23 cellular contexts compared by ENCODE assay signal in the genomic region with DNA sequence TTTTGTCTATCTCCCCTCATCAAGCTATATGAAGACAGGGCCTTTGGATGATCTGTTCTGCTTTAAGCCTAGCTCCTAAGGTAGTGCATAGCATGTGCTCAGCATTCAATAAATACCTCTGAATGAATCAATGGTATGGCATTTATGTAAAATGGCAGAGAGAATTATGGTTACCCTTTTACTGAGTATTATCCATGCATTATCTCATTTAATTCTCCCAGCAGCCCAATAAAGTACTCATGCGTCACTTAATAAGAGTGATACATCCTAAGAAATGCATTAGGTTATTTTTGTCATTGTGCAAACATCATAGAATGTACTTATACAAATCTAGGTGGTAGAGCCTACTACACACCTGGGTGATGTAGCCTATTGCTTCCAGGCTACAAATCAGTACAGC.
"Had no signal": no experiment of that assay in that cellular context is flagged by ENCODE, and none has a peak within 500 bp of the region (broad histone marks: within the 10 kb centered on the region; RNA-seq: fewer than 3 reads in every experiment).

No MANE protein-coding gene starts in this region.

- H3K9me3 ChIP-seq: pancreas, prostate gland, suprapubic skin, thoracic aorta, tibial artery, upper lobe of right lung had no signal

- H3K36me3 ChIP-seq: left ventricle myocardium inferior, pancreas, prostate gland, suprapubic skin, thoracic aorta, tibial artery, upper lobe of right lung had no signal

- H3K4me1 ChIP-seq: left ventricle myocardium inferior, pancreas, prostate gland, suprapubic skin, tibial artery, upper lobe of right lung had no signal

- H3K27me3 ChIP-seq: pancreas, suprapubic skin, tibial artery, upper lobe of right lung had no signal

- ATAC-seq: naive thymus-derived CD8-positive, alpha-beta T cell; pancreas; right cardiac atrium; sciatic nerve; stimulated activated effector memory CD8-positive, alpha-beta T cell treated with anti-CD3 and anti-CD28 coated beads, Interleukin-12 subunit alpha, Interleukin-12 subunit beta, amount 100 ng/mL, for 72 hours; upper lobe of right lung had no signal

- DNase-seq: hypothalamus; immature natural killer cell; kidney; left ventricle myocardium inferior; naive thymus-derived CD8-positive, alpha-beta T cell; nucleus accumbens; pancreas; posterior cingulate gyrus; retina; right cardiac atrium; stimulated activated CD4-positive, alpha-beta T cell treated with anti-CD3 and anti-CD28 coated beads, Interleukin-12 subunit alpha, Interleukin-12 subunit beta, amount 100 ng/mL, for 4 hours; stimulated activated CD4-positive, alpha-beta T cell treated with anti-CD3 and anti-CD28 coated beads, Interleukin-15, amount 100 ng/mL, for 24 hours; stimulated activated CD4-positive, alpha-beta T cell treated with anti-CD3 and anti-CD28 coated beads, Interleukin-4, amount 100 ng/mL, for 24 hours; stimulated activated naive CD4-positive, alpha-beta T cell; tibial artery; upper lobe of right lung had no signal

- H3K4me3 ChIP-seq: left ventricle myocardium inferior, lung, pancreas, prostate gland, skin epidermis, suprapubic skin, thoracic aorta, tibial artery, upper lobe of right lung had no signal

- H3K27ac ChIP-seq: left ventricle myocardium inferior, pancreas, prostate gland, skin epidermis, suprapubic skin, thoracic aorta, tibial artery, upper lobe of right lung had no signal
